7 cellular contexts compared by ENCODE assay signal in the genomic region with DNA sequence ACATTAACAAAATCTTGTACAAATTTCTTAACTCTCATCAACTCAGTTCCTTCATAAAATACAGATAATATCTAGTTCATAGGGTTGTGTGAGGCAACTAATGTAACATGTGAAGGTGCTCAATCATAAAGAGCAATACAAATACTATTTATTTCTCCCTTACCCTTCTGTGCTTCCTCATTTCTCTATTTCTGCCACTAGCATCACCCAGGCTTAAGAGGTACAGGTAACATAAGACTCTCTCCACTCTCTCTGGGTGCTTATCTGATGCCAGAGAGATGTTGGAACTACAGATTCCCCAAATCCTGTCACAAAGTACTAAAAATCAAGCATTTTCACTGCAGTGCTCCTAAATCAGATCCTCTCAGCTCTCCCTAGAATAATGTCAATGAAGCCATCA.
"Had no signal": no experiment of that assay in that cellular context is flagged by ENCODE, and none has a peak within 500 bp of the region (broad histone marks: within the 10 kb centered on the region; RNA-seq: fewer than 3 reads in every experiment).

No MANE protein-coding gene starts in this region.

- H3K27ac ChIP-seq: HL-60 had no signal

- H3K4me1 Mint-ChIP-seq: IgD-negative memory B cell had no signal

- DNase-seq: IMR-90, KBM-7 had no signal

- H3K4me3 Mint-ChIP-seq: IgD-negative memory B cell had no signal

- H3K36me3 Mint-ChIP-seq: IgD-negative memory B cell had no signal

- FAIRE-seq: HepG2, HTR-8/SVneo, K562 had no signal

- ATAC-seq: HepG2, K562 had no signal

- H3K4me3 ChIP-seq: K562 had no signal

- H3K27me3 Mint-ChIP-seq: IgD-negative memory B cell had no signal
